Comparison of ENCODE assay signal across 21 cellular contexts in the genomic region with DNA sequence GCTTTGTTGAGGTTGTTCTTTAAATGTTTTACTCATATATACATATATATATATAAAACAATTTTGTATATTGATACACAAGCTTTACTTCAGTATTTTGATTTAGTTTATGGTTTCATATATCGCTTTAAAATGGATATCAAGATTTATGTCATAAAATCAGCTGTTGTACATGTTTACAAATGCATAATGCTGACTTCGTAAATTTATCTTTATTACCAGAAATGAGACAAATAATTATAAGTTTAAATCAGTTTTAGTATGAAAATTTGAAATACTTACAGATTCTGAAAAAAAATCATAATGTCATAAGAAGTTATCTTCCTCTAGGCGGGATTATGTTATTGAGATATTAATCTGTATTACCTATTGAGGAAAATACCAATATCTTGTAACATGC. TPM values are rescaled to one million over a fixed set of nuclear protein-coding genes. Genes with fewer than 3 reads are reported as not detected.
DNase-seq lines count a peak whose midpoint lies in the region; ATAC-seq, FAIRE-seq and TF ChIP-seq lines count a peak whose summit lies in the region.
"Had no signal": no experiment of that assay in that cellular context is flagged by ENCODE, and none has a peak within 500 bp of the region (broad histone marks: within the 10 kb centered on the region; RNA-seq: fewer than 3 reads in every experiment).

No MANE protein-coding gene starts in this region.

- POLR2A ChIA-PET in K562 (lab: Yijun Ruan, JAX): no interaction called here

- H2AFZ ChIP-seq in K562 (ENCODE audit: low read depth, low read length): no peak overlapping the region
- H2AFZ ChIP-seq: GM23248 had no signal

- no peak for TF ChIP-seq POLR2A in K562 (conservative IDR thresholded peaks at IDR 0.05)

- no peaks in the 10 kb centered on the region for H3K9me3 ChIP-seq in K562 (replicated peaks; ENCODE audit: control insufficient read depth, insufficient read depth, low read depth, low read length)

- no peak overlapping the region for H3K27ac ChIP-seq in K562 (ENCODE audit: extremely low read depth, low read depth, low read length)
- H3K27ac ChIP-seq: GM23248 had no signal

- in situ Hi-C loops in K562 (cut with MboI): no loop called here

- peaks cover 7% of the 10 kb centered on the region; the same call in 2 of the 3 replicates for H3K79me2 ChIP-seq in K562 (ENCODE audit: control insufficient read depth, insufficient read depth, low read length)

- TF ChIP-seq CTCF in K562 (IDR thresholded peaks at IDR 0.05 in 2 of 3, conservative IDR thresholded peaks at IDR 0.05 in 1 of 3; ENCODE audit: insufficient read depth in 2 of 3, low read depth in 1 of 3, low read length in 3 of 3): no peak

- no peaks in the 10 kb centered on the region for H3K27me3 ChIP-seq in K562 (ENCODE audit: control insufficient read depth in 2 of 2, insufficient read depth in 2 of 2, low read length in 2 of 2)

- no peak overlapping the region for H3K9ac ChIP-seq in K562 (ENCODE audit: insufficient read depth in 1 of 2, low read depth in 2 of 2, low read length in 2 of 2)
- H3K9ac ChIP-seq: GM23248 had no signal

- no TSS peak for BruUV-seq in K562 (replicated peaks; lab: Mats Ljungman, UMichigan)

- H3K36me3 ChIP-seq in K562 (ENCODE audit: control insufficient read depth, insufficient read depth, low read length): peaks cover 44% of the 10 kb centered on the region; the same call in 2 of the 3 replicates

- intact Hi-C loops in K562 (cut with micrococcal nuclease): no loop called here

- TF ChIP-seq RAD21 in K562 (CRISPR knock-in tag; conservative IDR thresholded peaks at IDR 0.05 in 1 of 2, IDR thresholded peaks at IDR 0.05 in 1 of 2): no peak

- CTCF ChIA-PET in K562 (lab: Yijun Ruan, JAX; ENCODE audit: low intra/inter-chr PET ratio): no interaction called here

- H3K4me3 ChIP-seq in K562: no peak overlapping the region
- H3K4me3 ChIP-seq: GM23248 had no signal

- FAIRE-seq in G401.6 (lab: Jason Lieb, UNC) (peak; percentile 42), K562 (lab: Jason Lieb, UNC) (no peak), islet of Langerhans (lab: Jason Lieb, UNC) (peak; percentile 69)
- FAIRE-seq: GM12892, GM19239, H1 had no signal

- 63% methylated on average over 3 of the region's 3 CpGs for WGBS in K562 (ENCODE audit: insufficient coverage, low coverage, missing lambda C conversion rate)

- no peak for DNase-seq in K562 (ENCODE audit: extremely low read depth in 1 of 4, low spot score in 3 of 4)
- no peak for DNase-seq in SIG-M5 (lab: John Stamatoyannopoulos, UW)
- no peak for DNase-seq in occipital lobe (lab: John Stamatoyannopoulos, UW)
- DNase-seq: 8988T; C1 segment of cervical spinal cord; Calu3; CD4-positive, alpha-beta memory T cell; COR-L47; DMS53; DMS79 treated with DMSO at 0.1 percent for 48 hours; GM23248; H7; HCEC 1CT had no signal

- peaks cover 0 to 5% of the 10 kb centered on the region in 2 experiments; a peak in 3 of 5 replicates for H3K4me1 ChIP-seq in K562 (replicated peaks in 1 of 2; ENCODE audit: control insufficient read depth in 2 of 2, insufficient read depth in 2 of 2, low read length in 2 of 2)

- no peak overlapping the region for H3K4me2 ChIP-seq in K562 (ENCODE audit: insufficient read depth, low read length)

- ATAC-seq in K562 (no peak), HG03095 (IDR thresholded peaks at IDR 0.05; ENCODE audit: unreplicated experiment) (no peak)

- no peak for TF ChIP-seq EP300 in K562 (IDR thresholded peaks at IDR 0.05; ENCODE audit: low read length)

- H3K9me1 ChIP-seq in K562 (ENCODE audit: control insufficient read depth, insufficient read depth, low read length): no peaks in the 10 kb centered on the region

- H4K20me1 ChIP-seq in K562 (replicated peaks; ENCODE audit: control insufficient read depth, insufficient read depth, low read length): no peaks in the 10 kb centered on the region

TF ChIP-seq in K562, 482 proteins besides CTCF, POLR2A, EP300 and RAD21:
- TF ChIP-seq C11orf30 (IDR thresholded peaks at IDR 0.05; ENCODE audit: low read depth): peak; percentile 51; the same call in 1 of the 2 replicates
- peak; percentile 77 for TF ChIP-seq ZNF316 (IDR thresholded peaks at IDR 0.05)
- TF ChIP-seq, protein P1, sequence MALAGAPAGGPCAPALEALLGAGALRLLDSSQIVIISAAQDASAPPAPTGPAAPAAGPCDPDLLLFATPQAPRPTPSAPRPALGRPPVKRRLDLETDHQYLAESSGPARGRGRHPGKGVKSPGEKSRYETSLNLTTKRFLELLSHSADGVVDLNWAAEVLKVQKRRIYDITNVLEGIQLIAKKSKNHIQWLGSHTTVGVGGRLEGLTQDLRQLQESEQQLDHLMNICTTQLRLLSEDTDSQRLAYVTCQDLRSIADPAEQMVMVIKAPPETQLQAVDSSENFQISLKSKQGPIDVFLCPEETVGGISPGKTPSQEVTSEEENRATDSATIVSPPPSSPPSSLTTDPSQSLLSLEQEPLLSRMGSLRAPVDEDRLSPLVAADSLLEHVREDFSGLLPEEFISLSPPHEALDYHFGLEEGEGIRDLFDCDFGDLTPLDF (CRISPR knock-in tag; IDR thresholded peaks at IDR 0.05): no peak
TF ChIP-seq in K562: peak in this region for 2.

RNA-seq across cellular contexts. Expression of a gene that starts 6.9 kb away (rescaled TPM):
- 22.7 and 94.8 TPM in 2 replicates for total RNA-seq in K562 (2011; cell fraction: chromatin; rRNA removed; ENCODE audit: low replicate concordance)
- total RNA-seq in K562 (2011; cell fraction: nucleolus; rRNA removed): 11.3 and 13.7 TPM in 2 replicates
- total RNA-seq in K562 (2011; cell fraction: nucleoplasm; rRNA removed): 36.6 and 53.6 TPM in 2 replicates
- 33.1 TPM in 2 replicates for total RNA-seq in K562 (2014; rRNA removed)
- total RNA-seq in K562 (2014; rRNA removed; fragmentation: Illumina TruSeq; extraction: Trizol): 52.1 and 56.7 TPM in 2 replicates
- 45.8 and 52.5 TPM in 2 replicates for total RNA-seq in K562 (2015; rRNA removed; fragmentation: Illumina TruSeq; extraction: Trizol)
- 32.5 and 34.6 TPM in 2 replicates for total RNA-seq in K562 (2021)
- polyA plus RNA-seq in K562 (2011; rRNA removed): 39.4 and 50.2 TPM in 2 replicates
- 3.7 and 9.6 TPM in 2 replicates for polyA plus RNA-seq in K562 (2011; cell fraction: cytosol; rRNA removed)
- polyA plus RNA-seq in K562 (2011; cell fraction: nucleus; rRNA removed): 12.0 and 19.1 TPM in 2 replicates
- polyA plus RNA-seq in K562 (2012): 36.1 and 66.5 TPM in 2 replicates
- 35.0 and 40.0 TPM in 2 replicates for polyA plus RNA-seq in K562 (2014; fragmentation: Illumina TruSeq; extraction: Trizol)
- 10 to 100 TPM; 34.2 to 34.9 TPM for polyA plus RNA-seq in K562 (2014; fragmentation: Nextera tagmentation; extraction: Ambion mirVana)
- polyA plus RNA-seq in K562 (2014; rRNA removed): 39.2 and 52.3 TPM in 2 replicates
- polyA minus RNA-seq in K562 (2011; rRNA and poly(A)+ RNA removed): 63.6 and 65.3 TPM in 2 replicates
- 11.5 and 14.8 TPM in 2 replicates for polyA minus RNA-seq in K562 (2011; cell fraction: cytosol; rRNA and poly(A)+ RNA removed)
- 40.7 and 83.0 TPM in 2 replicates for polyA minus RNA-seq in K562 (2011; cell fraction: nucleus; rRNA and poly(A)+ RNA removed)
- total RNA-seq in occipital lobe: 40.7 TPM

RNA-seq across cellular contexts. Expression of a gene that starts 40.7 kb away (rescaled TPM):
- total RNA-seq in K562 (2011; cell fraction: chromatin; rRNA removed; ENCODE audit: low replicate concordance): 0.23 and 0.69 TPM in 2 replicates
- total RNA-seq in K562 (2011; cell fraction: nucleolus; rRNA removed): 0.17 TPM in 1 of 2 replicates, not detected in the other
- 0.15 TPM in 1 of 2 replicates, not detected in the other for total RNA-seq in K562 (2011; cell fraction: nucleoplasm; rRNA removed)
- total RNA-seq in K562 (2014; rRNA removed): not detected in 2 replicates
- not detected in 2 replicates for total RNA-seq in K562 (2014; rRNA removed; fragmentation: Illumina TruSeq; extraction: Trizol)
- total RNA-seq in K562 (2015; rRNA removed; fragmentation: Illumina TruSeq; extraction: Trizol): not detected in 2 replicates
- not detected in 2 replicates for total RNA-seq in K562 (2021)
- 0.05 TPM in 1 of 2 replicates, not detected in the other for polyA plus RNA-seq in K562 (2011; rRNA removed)
- polyA plus RNA-seq in K562 (2011; cell fraction: cytosol; rRNA removed): 0.07 TPM in 1 of 2 replicates, not detected in the other
- 0.04 and 0.24 TPM in 2 replicates for polyA plus RNA-seq in K562 (2011; cell fraction: nucleus; rRNA removed)
- polyA plus RNA-seq in K562 (2012): 0.03 TPM in 1 of 2 replicates, not detected in the other
- polyA plus RNA-seq in K562 (2014; fragmentation: Illumina TruSeq; extraction: Trizol): not detected in 2 replicates
- not detected for polyA plus RNA-seq in K562 (2014; fragmentation: Nextera tagmentation; extraction: Ambion mirVana)
- not detected in 2 replicates for polyA plus RNA-seq in K562 (2014; rRNA removed)
- 0.39 TPM in 1 of 2 replicates, not detected in the other for polyA minus RNA-seq in K562 (2011; rRNA and poly(A)+ RNA removed)
- not detected in 2 replicates for polyA minus RNA-seq in K562 (2011; cell fraction: cytosol; rRNA and poly(A)+ RNA removed)
- 0.11 and 0.13 TPM in 2 replicates for polyA minus RNA-seq in K562 (2011; cell fraction: nucleus; rRNA and poly(A)+ RNA removed)
- not detected for total RNA-seq in occipital lobe
- total RNA-seq: Calu3, G401, GM23248 had no signal
- polyA plus RNA-seq: BJ, GM23248 had no signal
